17 cellular contexts compared by ENCODE assay signal in genomic region chr19:45068041-45068440, GRCh38. TPM values are rescaled to one million over a fixed set of nuclear protein-coding genes. Genes with fewer than 3 reads are reported as not detected.
DNase-seq lines count a peak whose midpoint lies in the region; ATAC-seq and TF ChIP-seq lines count a peak whose summit lies in the region.
"Had no signal": no experiment of that assay in that cellular context is flagged by ENCODE, and none has a peak within 500 bp of the region (broad histone marks: within the 10 kb centered on the region; RNA-seq: fewer than 3 reads in every experiment).

No MANE protein-coding gene starts in this region.

- peaks cover 15% of the 10 kb centered on the region for H4K20me1 ChIP-seq in osteoblast (ENCODE audit: insufficient read depth, low read length)

- TF ChIP-seq CTCF in breast epithelium (IDR thresholded peaks at IDR 0.05) (no peak), MCF 10A (IDR thresholded peaks at IDR 0.05; ENCODE audit: unreplicated experiment) (no peak), RWPE1 (conservative IDR thresholded peaks at IDR 0.05; ENCODE audit: low read depth) (no peak), osteoblast (IDR thresholded peaks at IDR 0.05; ENCODE audit: extremely low read depth, low read depth, low read length) (no peak)

- peaks cover 78% of the 10 kb centered on the region for H3K36me3 Mint-ChIP-seq in MCF 10A (ENCODE audit: insufficient read depth, unreplicated experiment)

- no peak overlapping the region for H2AFZ ChIP-seq in osteoblast (ENCODE audit: low read length)

- no peaks in the 10 kb centered on the region for H3K9me3 Mint-ChIP-seq in MCF 10A (ENCODE audit: unreplicated experiment)
- H3K9me3 Mint-ChIP-seq: CD4-positive, alpha-beta T cell had no signal

- peaks cover 10% of the 10 kb centered on the region for H3K79me2 ChIP-seq in osteoblast (ENCODE audit: insufficient read depth, low read length)

- no peak overlapping the region for H3K4me3 ChIP-seq in breast epithelium
- no peak overlapping the region for H3K4me3 ChIP-seq in osteoblast (ENCODE audit: insufficient read depth, low read length)

- H3K4me1 Mint-ChIP-seq in MCF 10A (ENCODE audit: insufficient read depth, unreplicated experiment) = no peaks in the 10 kb centered on the region

- no peaks in the 10 kb centered on the region for H3K27me3 Mint-ChIP-seq in MCF 10A (ENCODE audit: insufficient read depth, unreplicated experiment)
- H3K27me3 Mint-ChIP-seq: CD4-positive, alpha-beta T cell had no signal

- no TSS peak for BruUV-seq in MCF 10A (replicated peaks; lab: Mats Ljungman, UMichigan)

- TF ChIP-seq POLR2A in breast epithelium (IDR thresholded peaks at IDR 0.05) = no peak

- CTCF ChIA-PET in MCF 10A (lab: Yijun Ruan, JAX) (interaction anchor here (1.5 kb wide), 1 partner anchor 8 kb away, joined by 4 read pairs; no protein-coding TSS in a partner anchor), RWPE1 (lab: Yijun Ruan, JAX) (interaction anchor here (1.8 kb wide), 1 partner anchor 9 kb away, joined by 9 read pairs; no protein-coding TSS in a partner anchor)

- H3K4me1 ChIP-seq in breast epithelium (peaks cover 10 to 34% of the 10 kb centered on the region in 2 donors), osteoblast (ENCODE audit: insufficient read depth, low read length) (no peaks in the 10 kb centered on the region)

- H3K4me3 Mint-ChIP-seq in MCF 10A (ENCODE audit: unreplicated experiment) = no peak overlapping the region
- H3K4me3 Mint-ChIP-seq: CD4-positive, alpha-beta T cell had no signal

- ATAC-seq in GM21390 (IDR thresholded peaks at IDR 0.05; ENCODE audit: unreplicated experiment) = no peak

- H3K36me3 ChIP-seq in breast epithelium (peaks cover 8% of the 10 kb centered on the region), osteoblast (ENCODE audit: insufficient read depth, low read length) (peaks cover 51% of the 10 kb centered on the region)

- H3K27ac Mint-ChIP-seq in MCF 10A (ENCODE audit: low read depth, unreplicated experiment) = no peak overlapping the region
- H3K27ac Mint-ChIP-seq: CD4-positive, alpha-beta T cell had no signal

- no peak overlapping the region for H3K4me2 ChIP-seq in osteoblast (ENCODE audit: insufficient read depth, low read length)

- H3K9me3 ChIP-seq in breast epithelium (no peaks in the 10 kb centered on the region), osteoblast (ENCODE audit: low read depth, low read length) (no peaks in the 10 kb centered on the region)

- POLR2A ChIA-PET in MCF 10A (lab: Yijun Ruan, JAX) (interaction anchor here (1.0 kb wide), 1 partner anchor 26 kb away, joined by 3 read pairs; no protein-coding TSS in a partner anchor), RWPE1 (lab: Yijun Ruan, JAX; ENCODE audit: low non-redundant PET) (interaction anchor here (0.6 kb wide), 1 partner anchor 27 kb away, joined by 3 read pairs; no protein-coding TSS in a partner anchor)

- DNase-seq in breast epithelium (ENCODE audit: low spot score in 2 of 2) = no peak
- no peak for DNase-seq in MCF 10A (ENCODE audit: unreplicated experiment)
- DNase-seq in RWPE1 (ENCODE audit: low spot score) = no peak
- peak; percentile 76 for DNase-seq in osteoblast (ENCODE audit: insufficient read length, low spot score, missing footprints)
- no peak for DNase-seq in foreskin melanocyte
- DNase-seq in amygdala (lab: John Stamatoyannopoulos, UW) = no peak
- DNase-seq: ACHN; C1 segment of cervical spinal cord; Calu3; CD4-positive, alpha-beta T cell; DMS 273 treated with DMSO at 0.1 percent for 48 hours; DMS79; EL; IMR-90; KBM-7 had no signal

- no peaks in the 10 kb centered on the region for H3K27me3 ChIP-seq in breast epithelium
- H3K27me3 ChIP-seq in osteoblast (ENCODE audit: insufficient read depth, low read length) = no peaks in the 10 kb centered on the region

- intact Hi-C loops in breast epithelium (cut with DNase I; ENCODE audit: low total_unique reads) = loop anchor here (10.0 kb wide), 1 partner anchor 47 kb away; no protein-coding TSS in a partner anchor
- intact Hi-C loops in MCF 10A (cut with micrococcal nuclease) = no loop called here

- peak overlapping the region; percentile 20 to 66 for H3K27ac ChIP-seq in breast epithelium
- H3K27ac ChIP-seq in RWPE1 = peak overlapping the region; percentile 90
- H3K27ac ChIP-seq in osteoblast (ENCODE audit: low read depth, low read length) = no peak overlapping the region

RNA-seq across cellular contexts. Expression of gene ZNF296, which starts 8.2 kb away (rescaled TPM):
- total RNA-seq in breast epithelium (1 to 10 TPM in 2 of 3 donors, under 1 TPM in 1; 0.98 to 1.9 (median 1.3) TPM), MCF 10A (2022) (2.0 and 2.7 TPM in 2 replicates), osteoblast (under 0.01 TPM in 1 of 2 replicates, not detected in the other)
- total RNA-seq: A172, IMR-90 had no signal

RNA-seq across cellular contexts. Expression of gene GEMIN7, which starts 11.0 kb away (rescaled TPM):
- total RNA-seq in breast epithelium (10 to 100 TPM; 21.3 to 35.1 (median 22.1) TPM), MCF 10A (2022) (21.0 and 21.8 TPM in 2 replicates), osteoblast (8.3 and 14.8 TPM in 2 replicates)

RNA-seq across cellular contexts. Expression of gene PPP1R37, which starts 24.9 kb away (rescaled TPM):
- total RNA-seq in breast epithelium (10 to 100 TPM; 18.6 to 50.8 (median 33.8) TPM), MCF 10A (2022) (22.0 and 22.5 TPM in 2 replicates), osteoblast (43.9 and 53.6 TPM in 2 replicates)

RNA-seq across cellular contexts. Expression of gene CLASRP, which starts 29.2 kb away (rescaled TPM):
- total RNA-seq in breast epithelium (10 to 100 TPM; 49.9 to 80.3 (median 57.0) TPM), MCF 10A (2022) (71.7 and 83.5 TPM in 2 replicates), osteoblast (17.0 and 17.1 TPM in 2 replicates)
